ENCODE assay signal across 18 cellular contexts in the genomic region with DNA sequence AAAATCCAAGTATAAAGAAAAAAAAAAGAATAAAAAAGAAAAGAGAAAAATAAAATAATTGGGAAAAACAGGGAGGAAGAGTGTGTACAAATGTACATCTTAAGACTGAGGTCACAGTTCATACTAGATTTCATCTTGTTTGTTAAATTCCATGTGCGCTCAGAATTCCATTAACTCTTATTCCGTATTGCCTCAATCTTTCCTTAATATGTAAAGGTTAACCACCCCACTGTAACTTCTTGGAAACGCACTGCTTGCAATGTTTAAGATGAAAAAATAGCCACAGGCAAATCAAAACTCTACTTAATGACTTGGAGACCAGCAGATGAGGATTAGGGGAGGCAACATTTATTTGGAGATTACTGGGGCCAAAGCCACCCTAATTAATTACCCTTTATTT. TPM values are rescaled to one million over a fixed set of nuclear protein-coding genes. Genes with fewer than 3 reads are reported as not detected.
"Had no signal": no experiment of that assay in that cellular context is flagged by ENCODE, and none has a peak within 500 bp of the region (broad histone marks: within the 10 kb centered on the region; RNA-seq: fewer than 3 reads in every experiment).

No MANE protein-coding gene starts in this region.

- H3K9me3 Mint-ChIP-seq: activated B cell treated with CpG ODN at 0.5 μM for 24 hours; activated CD8-positive, alpha-beta T cell treated with anti-CD3 and anti-CD28 coated beads for 36 hours; dendritic cell treated with granulocyte-macrophage colony-stimulating factor and Interleukin-4, amounts not matched to agents 40 ng/mL and 50 ng/mL, for 4 days; effector memory CD8-positive, alpha-beta T cell had no signal

- H3K4me3 Mint-ChIP-seq: activated B cell treated with CpG ODN at 0.5 μM for 24 hours; activated CD8-positive, alpha-beta T cell treated with anti-CD3 and anti-CD28 coated beads for 36 hours; activated T-cell treated with anti-CD3 and anti-CD28 coated beads, Interleukin-2, amount 50 U/mL, for 4 hours; brain; dendritic cell treated with granulocyte-macrophage colony-stimulating factor and Interleukin-4, amounts not matched to agents 40 ng/mL and 50 ng/mL, for 4 days; effector memory CD8-positive, alpha-beta T cell; nephron progenitor cell had no signal

- DNase-seq: activated B cell treated with CpG ODN at 0.5 μM for 24 hours; activated CD4-positive, alpha-beta T cell treated with anti-CD3 and anti-CD28 coated beads for 48 hours; activated CD8-positive, alpha-beta T cell treated with anti-CD3 and anti-CD28 coated beads for 36 hours; activated effector memory CD4-positive, alpha-beta T cell treated with Interleukin-2 at 50 U/mL for 16 hours; activated naive CD4-positive, alpha-beta T cell treated with anti-CD3 and anti-CD28 coated beads, Interleukin-2, amount 50 U/mL, for 16 hours; activated T-cell treated with anti-CD3 and anti-CD28 coated beads, Interleukin-2, amount 50 U/mL, for 4 hours; amniotic stem cell; effector memory CD8-positive, alpha-beta T cell; gastrocnemius medialis; nephron progenitor cell; psoas muscle; sigmoid colon; stimulated activated CD4-positive, alpha-beta T cell treated with anti-CD3 and anti-CD28 coated beads, Interleukin-1b, Interleukin-23, amount 100 ng/mL, for 48 hours; transverse colon had no signal

- H3K27ac Mint-ChIP-seq: activated B cell treated with CpG ODN at 0.5 μM for 24 hours; activated CD8-positive, alpha-beta T cell treated with anti-CD3 and anti-CD28 coated beads for 36 hours; nephron progenitor cell had no signal

- H3K36me3 Mint-ChIP-seq: brain had no signal

- H3K27me3 Mint-ChIP-seq: activated B cell treated with CpG ODN at 0.5 μM for 24 hours; activated CD8-positive, alpha-beta T cell treated with anti-CD3 and anti-CD28 coated beads for 36 hours; brain; dendritic cell treated with granulocyte-macrophage colony-stimulating factor and Interleukin-4, amounts not matched to agents 40 ng/mL and 50 ng/mL, for 4 days; effector memory CD8-positive, alpha-beta T cell had no signal

- FAIRE-seq: islet of Langerhans, TTC549 had no signal

- ATAC-seq: activated CD8-positive, alpha-beta T cell treated with anti-CD3 and anti-CD28 coated beads for 36 hours; activated T-cell treated with anti-CD3 and anti-CD28 coated beads, Interleukin-2, amount 50 U/mL, for 4 hours; effector memory CD8-positive, alpha-beta T cell; gastrocnemius medialis; psoas muscle had no signal

- H3K4me1 Mint-ChIP-seq: activated B cell treated with CpG ODN at 0.5 μM for 24 hours, brain had no signal

RNA-seq across cellular contexts. Expression of gene KCNE1, which starts 23.9 kb away (rescaled TPM):
- total RNA-seq: activated B cell treated with CpG ODN at 0.5 μM for 24 hours; activated CD8-positive, alpha-beta T cell treated with anti-CD3 and anti-CD28 coated beads for 36 hours had no signal
